In genomic region chr17:33551075-33551474, GRCh38 we compare ENCODE assay signal across 29 cellular contexts.
"Had no signal": no experiment of that assay in that cellular context is flagged by ENCODE, and none has a peak within 500 bp of the region (broad histone marks: within the 10 kb centered on the region; RNA-seq: fewer than 3 reads in every experiment).

No MANE protein-coding gene starts in this region.

- H3K9me3 ChIP-seq: ovary, psoas muscle, spleen, suprapubic skin, testis, tibial artery, transverse colon, upper lobe of right lung, uterus had no signal

- H3K27ac ChIP-seq: ovary, parathyroid adenoma, psoas muscle, skin epidermis, spleen, suprapubic skin, testis, tibial artery, transverse colon, upper lobe of right lung, uterus had no signal

- ATAC-seq: naive thymus-derived CD8-positive, alpha-beta T cell; natural killer cell treated with Interleukin-12 subunit alpha and Interleukin-12 subunit beta and Interleukin-15 and Interleukin-18, amount 100 ng/mL, for 72 hours; psoas muscle; right cardiac atrium; sciatic nerve; stimulated activated memory B cell treated with anti-CD40 and anti-IgM and Interleukin-4, amounts not matched to agents 10 μg/mL and 1 μg/mL and 100 μg/mL, for 72 hours; stimulated activated naive CD8-positive, alpha-beta T cell treated with anti-CD3 and anti-CD28 coated beads, Interleukin-15, amount 100 ng/mL, for 72 hours; stimulated activated naive CD8-positive, alpha-beta T cell treated with anti-CD3 and anti-CD28 coated beads, Interleukin-15, Interleukin-2, amounts not matched to agents 100 U/mL and 50 U/mL, for 24 hours; upper lobe of right lung had no signal

- H2AFZ ChIP-seq: parathyroid adenoma had no signal

- H3K4me2 ChIP-seq: smooth muscle cell had no signal

- H3K79me2 ChIP-seq: parathyroid adenoma had no signal

- H3K27me3 ChIP-seq: ovary, testis, tibial artery, uterus had no signal

- H3K9ac ChIP-seq: parathyroid adenoma had no signal

- DNase-seq: naive thymus-derived CD8-positive, alpha-beta T cell; nephron progenitor cell; occipital lobe; ovary; posterior cingulate gyrus; psoas muscle; right cardiac atrium; spleen; stimulated activated CD4-positive, alpha-beta T cell treated with anti-CD3 and anti-CD28 coated beads, Interleukin-12 subunit alpha, Interleukin-12 subunit beta, amount 100 ng/mL, for 4 hours; stimulated activated CD4-positive, alpha-beta T cell treated with anti-CD3 and anti-CD28 coated beads, Interleukin-1b, Interleukin-23, amount 100 ng/mL, for 48 hours; stimulated activated CD4-positive, alpha-beta T cell treated with anti-CD3 and anti-CD28 coated beads, Interleukin-4, amount 100 ng/mL, for 1 hour; stimulated activated CD4-positive, alpha-beta T cell treated with anti-CD3 and anti-CD28 coated beads, Interleukin-4, amount 100 ng/mL, for 4 hours; stimulated activated CD8-positive, alpha-beta memory T cell treated with anti-CD3 and anti-CD28 coated beads, Interleukin-4, amount 100 ng/mL, for 48 hours; stimulated activated naive CD4-positive, alpha-beta T cell; stimulated activated naive CD8-positive, alpha-beta T cell treated with anti-CD3 and anti-CD28 coated beads, Interleukin-15, amount 100 ng/mL, for 72 hours; stimulated activated naive CD8-positive, alpha-beta T cell treated with anti-CD3 and anti-CD28 coated beads, Interleukin-15, Interleukin-2, amounts not matched to agents 100 U/mL and 50 U/mL, for 24 hours; substantia nigra; testis; tibial artery; transverse colon; upper lobe of right lung; uterus had no signal

- H3K4me3 ChIP-seq: ovary, psoas muscle, skin epidermis, smooth muscle cell, spleen, suprapubic skin, testis, tibial artery, transverse colon, upper lobe of right lung, uterus had no signal

- H3K4me1 ChIP-seq: psoas muscle, spleen, suprapubic skin, testis, tibial artery, transverse colon, upper lobe of right lung, uterus had no signal

- H3K36me3 ChIP-seq: ovary, spleen, suprapubic skin, tibial artery, transverse colon, upper lobe of right lung, uterus had no signal
